12 cellular contexts compared by ENCODE assay signal in genomic region chr12:64461634-64462414, GRCh38. TPM values are rescaled to one million over a fixed set of nuclear protein-coding genes. Genes with fewer than 3 reads are reported as not detected.
DNase-seq lines count a peak whose midpoint lies in the region; ATAC-seq lines count a peak whose summit lies in the region.
"Had no signal": no experiment of that assay in that cellular context is flagged by ENCODE, and none has a peak within 500 bp of the region (broad histone marks: within the 10 kb centered on the region; RNA-seq: fewer than 3 reads in every experiment).

No MANE protein-coding gene starts in this region.

- ATAC-seq in activated CD4-positive, alpha-beta T cell treated with anti-CD3 and anti-CD28 coated beads for 36 hours, result peak; percentile 34
- ATAC-seq in T-helper 17 cell, result no peak

- CTCF ChIA-PET in activated CD4-positive, alpha-beta T cell treated with anti-CD3 and anti-CD28 coated beads for 36 hours (lab: Charles Lee), result interaction anchor here (0.6 kb wide), 1 partner anchor 1840 kb away, joined by 3 read pairs; the partner anchor contains the start of gene HELB

- no peak overlapping the region for H3K4me3 Mint-ChIP-seq in activated CD4-positive, alpha-beta T cell treated with anti-CD3 and anti-CD28 coated beads for 36 hours
- H3K4me3 Mint-ChIP-seq in T-helper 17 cell, result no peak overlapping the region
- H3K4me3 Mint-ChIP-seq: activated T-cell treated with anti-CD3 and anti-CD28 coated beads, Interleukin-2, amount 50 U/mL, for 24 hours; T-helper 2 cell treated with Interferon-gamma antibody and Interleukin-4, amounts not matched to agents 5 μg/mL and 100 μg/mL, for 36 hours had no signal

- H3K36me3 Mint-ChIP-seq in activated CD4-positive, alpha-beta T cell treated with anti-CD3 and anti-CD28 coated beads for 36 hours (ENCODE audit: low read depth), result peaks cover 35% of the 10 kb centered on the region
- peaks cover 4% of the 10 kb centered on the region for H3K36me3 Mint-ChIP-seq in T-helper 17 cell (ENCODE audit: low read depth)

- no peaks in the 10 kb centered on the region for H3K9me3 Mint-ChIP-seq in activated CD4-positive, alpha-beta T cell treated with anti-CD3 and anti-CD28 coated beads for 36 hours (ENCODE audit: low read depth)
- H3K9me3 Mint-ChIP-seq: activated T-cell treated with anti-CD3 and anti-CD28 coated beads, Interleukin-2, amount 50 U/mL, for 24 hours; T-helper 2 cell treated with Interferon-gamma antibody and Interleukin-4, amounts not matched to agents 5 μg/mL and 100 μg/mL, for 36 hours had no signal

- intact Hi-C loops in activated CD4-positive, alpha-beta T cell treated with anti-CD3 and anti-CD28 coated beads for 36 hours (cut with DNase I, micrococcal nuclease), result no loop called here

- POLR2A ChIA-PET in activated CD4-positive, alpha-beta T cell treated with anti-CD3 and anti-CD28 coated beads for 36 hours (lab: Charles Lee), result no interaction called here

- H3K4me1 Mint-ChIP-seq in activated CD4-positive, alpha-beta T cell treated with anti-CD3 and anti-CD28 coated beads for 36 hours, result peaks cover 22% of the 10 kb centered on the region
- H3K4me1 Mint-ChIP-seq in T-helper 17 cell, result peaks cover 25% of the 10 kb centered on the region

- no peak overlapping the region for H3K27ac Mint-ChIP-seq in activated CD4-positive, alpha-beta T cell treated with anti-CD3 and anti-CD28 coated beads for 36 hours
- no peak overlapping the region for H3K27ac Mint-ChIP-seq in T-helper 17 cell
- H3K27ac Mint-ChIP-seq: activated T-cell treated with anti-CD3 and anti-CD28 coated beads, Interleukin-2, amount 50 U/mL, for 24 hours; progenitor cell of endocrine pancreas; T-helper 2 cell treated with Interferon-gamma antibody and Interleukin-4, amounts not matched to agents 5 μg/mL and 100 μg/mL, for 36 hours had no signal

- H3K9me3 ChIP-seq in T-helper 17 cell (ENCODE audit: control insufficient read depth, low read length, poor library complexity, severe bottlenecking), result no peaks in the 10 kb centered on the region

- peak; percentile 13 for DNase-seq in activated CD4-positive, alpha-beta T cell treated with anti-CD3 and anti-CD28 coated beads for 36 hours
- no peak for DNase-seq in activated CD4-positive, alpha-beta T cell treated with anti-CD3 and anti-CD28 coated beads for 48 hours
- DNase-seq in T1000 (lab: John Stamatoyannopoulos, UW) (peak; percentile 51), glomerular visceral epithelial cell (ENCODE audit: extremely low spot score) (peak; percentile 85), stromal cell of bone marrow (ENCODE audit: low read depth) (peak; percentile 60), NCI-H1436 treated with DMSO at 0.1 percent for 48 hours (lab: John Stamatoyannopoulos, UW) (no peak), midbrain (lab: John Stamatoyannopoulos, UW) (no peak), T-helper 17 cell (no peak)
- DNase-seq: 8988T; activated T-cell treated with anti-CD3 and anti-CD28 coated beads, Interleukin-2, amount 50 U/mL, for 24 hours had no signal

- no peaks in the 10 kb centered on the region for H3K27me3 Mint-ChIP-seq in activated CD4-positive, alpha-beta T cell treated with anti-CD3 and anti-CD28 coated beads for 36 hours
- H3K27me3 Mint-ChIP-seq in T-helper 17 cell, result no peaks in the 10 kb centered on the region
- H3K27me3 Mint-ChIP-seq: activated T-cell treated with anti-CD3 and anti-CD28 coated beads, Interleukin-2, amount 50 U/mL, for 24 hours; progenitor cell of endocrine pancreas had no signal

RNA-seq across cellular contexts. Expression of gene TBK1, which starts 9.9 kb away (rescaled TPM):
- total RNA-seq in activated CD4-positive, alpha-beta T cell treated with anti-CD3 and anti-CD28 coated beads for 36 hours, result 10 to 100 TPM; 14.0 to 15.4 TPM
- total RNA-seq in T-helper 17 cell, result 10 to 100 TPM; 15.0 to 22.7 TPM

RNA-seq across cellular contexts. Expression of gene XPOT, which starts 57.6 kb away (rescaled TPM):
- total RNA-seq in activated CD4-positive, alpha-beta T cell treated with anti-CD3 and anti-CD28 coated beads for 36 hours, result 100 to 1,000 TPM; 179 to 187 TPM
- total RNA-seq in T-helper 17 cell, result 10 to 100 TPM; 58.2 to 61.6 TPM

Comparison
In these comparisons a context has a peak if more than half of its experiments do, and no peak if none do; other contexts are left out.
1. DNase-seq: peak in activated CD4-positive, alpha-beta T cell treated with anti-CD3 and anti-CD28 coated beads for 36 hours (single experiment), T1000 (single experiment), glomerular visceral epithelial cell (single experiment) and stromal cell of bone marrow (single experiment); none in activated CD4-positive, alpha-beta T cell treated with anti-CD3 and anti-CD28 coated beads for 48 hours (single experiment), NCI-H1436 treated with DMSO at 0.1 percent for 48 hours (single experiment), midbrain (single experiment) and T-helper 17 cell (0 of 3).